ENCODE assay signal across 20 cellular contexts in the genomic region with DNA sequence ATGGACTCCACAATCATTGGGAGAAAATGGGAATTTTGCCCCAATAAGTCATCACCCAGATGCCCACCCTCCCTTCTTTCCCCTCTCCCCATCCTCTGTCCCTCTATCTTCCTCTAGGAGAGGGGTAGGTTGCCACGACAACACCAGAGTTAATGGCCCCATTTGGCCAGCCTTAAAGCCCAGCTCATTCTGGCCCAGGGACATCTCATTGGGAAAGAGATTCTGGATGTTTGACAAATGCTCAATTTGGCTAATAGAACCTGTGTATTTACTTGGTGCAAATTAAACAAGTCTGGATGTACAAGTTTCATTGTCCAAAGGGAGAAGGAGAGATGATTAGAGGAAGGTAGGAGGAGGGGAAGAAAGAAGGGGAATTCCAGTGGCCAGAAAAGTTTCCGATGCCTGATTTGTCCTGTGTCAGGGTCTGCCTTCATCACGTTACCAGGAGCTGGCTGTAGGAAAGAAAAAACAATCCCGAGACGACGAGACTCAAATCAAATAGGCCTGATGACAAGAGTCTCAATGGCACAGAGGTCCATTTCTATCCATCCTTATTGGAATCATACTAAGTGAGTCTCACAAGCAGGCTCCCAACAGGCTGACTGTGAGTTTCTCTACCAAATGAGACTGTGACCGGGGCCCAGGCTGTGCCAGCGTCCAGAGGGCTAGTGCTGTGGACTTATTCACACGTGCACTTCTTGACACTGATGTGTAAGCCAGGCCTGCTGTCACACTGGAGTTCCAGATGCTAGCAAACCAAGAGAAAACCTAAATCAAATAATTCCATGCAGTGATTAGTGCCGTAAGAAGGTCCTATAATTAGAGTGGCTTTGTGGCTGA.
DNase-seq lines count a peak whose midpoint lies in the region; ATAC-seq, FAIRE-seq and TF ChIP-seq lines count a peak whose summit lies in the region.
"Had no signal": no experiment of that assay in that cellular context is flagged by ENCODE, and none has a peak within 500 bp of the region (broad histone marks: within the 10 kb centered on the region; RNA-seq: fewer than 3 reads in every experiment).

No MANE protein-coding gene starts in this region.

- H3K4me1 ChIP-seq in right lobe of liver (peaks cover 0 to 10% (median 0%) of the 10 kb centered on the region in 4 donors), HepG2 (ENCODE audit: insufficient read depth, low read length) (no peaks in the 10 kb centered on the region), aorta (ENCODE audit: control insufficient read depth in 1 of 2, insufficient read depth in 2 of 2, low read length in 2 of 2) (no peaks in the 10 kb centered on the region)
- H3K4me1 ChIP-seq: Peyer's patch had no signal

- H3K4me3 ChIP-seq in right lobe of liver (no peak overlapping the region), HepG2 (replicated peaks in 1 of 3; ENCODE audit: insufficient read depth in 1 of 3, low read depth in 2 of 3, low read length in 3 of 3) (no peak overlapping the region), aorta (ENCODE audit: low read length in 2 of 2) (no peak overlapping the region)
- H3K4me3 ChIP-seq: GM23248, Peyer's patch had no signal

- H3K36me3 ChIP-seq in right lobe of liver (no peaks in the 10 kb centered on the region), HepG2 (replicated peaks in 1 of 2; ENCODE audit: control insufficient read depth in 1 of 2, insufficient read depth in 2 of 2, low read length in 2 of 2) (no peaks in the 10 kb centered on the region), aorta (ENCODE audit: control insufficient read depth in 1 of 2, insufficient read depth in 2 of 2, low read length in 1 of 2) (no peaks in the 10 kb centered on the region)
- H3K36me3 ChIP-seq: Peyer's patch had no signal

- DNase-seq in right lobe of liver = no peak
- no peak for DNase-seq in HepG2 (ENCODE audit: low spot score)
- peak; percentile 35 for DNase-seq in medulla oblongata (ENCODE audit: extremely low spot score)
- no peak for DNase-seq in natural killer cell treated with Interleukin-12 subunit alpha and Interleukin-12 subunit beta and Interleukin-15 and Interleukin-18, amount 100 ng/mL, for 72 hours (ENCODE audit: low spot score)
- no peak for DNase-seq in aorta
- DNase-seq: CD8-positive, alpha-beta T cell; DND-41; GDM1; GM23248; NCI-H1436 treated with DMSO at 0.1 percent for 48 hours; NCI-H345; NCI-H774; Peyer's patch; SIG-M5 had no signal

- no peak for TF ChIP-seq CTCF in right lobe of liver (IDR thresholded peaks at IDR 0.05)
- TF ChIP-seq CTCF in HepG2 (CRISPR knock-in tag; IDR thresholded peaks at IDR 0.05) = no peak
- no peak for TF ChIP-seq CTCF in brain (conservative IDR thresholded peaks at IDR 0.05)

- no peaks in the 10 kb centered on the region for H4K20me1 ChIP-seq in HepG2 (ENCODE audit: insufficient read depth, low read length)

- H2AFZ ChIP-seq in HepG2 (ENCODE audit: low read length) = no peak overlapping the region
- H2AFZ ChIP-seq: GM23248 had no signal

- no peak overlapping the region for H3K4me2 ChIP-seq in HepG2 (ENCODE audit: low read depth, low read length)

- H3K27ac ChIP-seq in right lobe of liver = no peak overlapping the region
- no peak overlapping the region for H3K27ac ChIP-seq in HepG2 (ENCODE audit: extremely low read length, insufficient read depth, low read length)
- no peak overlapping the region for H3K27ac ChIP-seq in aorta (ENCODE audit: low read depth in 1 of 2, low read length in 2 of 2)
- H3K27ac ChIP-seq: GM23248, Peyer's patch had no signal

- in situ Hi-C loops in HepG2 (cut with HindIII; ENCODE audit: extremely low pct_ligation_motif_present, low pct_unique_long_range_greater_than_20kb) = no loop called here

- CTCF ChIA-PET in HepG2 (lab: Yijun Ruan, JAX; ENCODE audit: low intra/inter-chr PET ratio, low total read pairs) = no interaction called here

- TF ChIP-seq RAD21 in HepG2 (CRISPR knock-in tag; IDR thresholded peaks at IDR 0.05) = no peak

- peak overlapping the region in 3 of 5 experiments; percentile 2 to 13 (median 7) for H3K27ac Mint-ChIP-seq in brain
- H3K27ac Mint-ChIP-seq in natural killer cell treated with Interleukin-12 subunit alpha and Interleukin-12 subunit beta and Interleukin-15 and Interleukin-18, amount 100 ng/mL, for 72 hours = no peak overlapping the region
- H3K27ac Mint-ChIP-seq: B cell; CD8-positive, alpha-beta T cell had no signal

- ATAC-seq in right lobe of liver = peak in 3 of 4 donors; percentile 54 to 91 (median 65)
- ATAC-seq in HepG2 = no peak
- ATAC-seq in HG03439 (IDR thresholded peaks at IDR 0.05; ENCODE audit: unreplicated experiment) = no peak
- no peak for ATAC-seq in natural killer cell treated with Interleukin-12 subunit alpha and Interleukin-12 subunit beta and Interleukin-15 and Interleukin-18, amount 100 ng/mL, for 72 hours
- no peak for ATAC-seq in GM19452 (IDR thresholded peaks at IDR 0.05; ENCODE audit: unreplicated experiment)
- no peak for ATAC-seq in aorta (ENCODE audit: low FRiP score)
- ATAC-seq: CD8-positive, alpha-beta T cell; HCT116 had no signal

- H3K27me3 Mint-ChIP-seq in brain = no peaks in the 10 kb centered on the region
- peaks cover 0 to 2% of the 10 kb centered on the region in 2 donors for H3K27me3 Mint-ChIP-seq in natural killer cell treated with Interleukin-12 subunit alpha and Interleukin-12 subunit beta and Interleukin-15 and Interleukin-18, amount 100 ng/mL, for 72 hours
- H3K27me3 Mint-ChIP-seq: B cell had no signal

- H3K9ac ChIP-seq in HepG2 (ENCODE audit: insufficient read depth, low read depth, low read length) = no peak overlapping the region
- H3K9ac ChIP-seq: GM23248 had no signal

- no peaks in the 10 kb centered on the region for H3K36me3 Mint-ChIP-seq in brain
- no peaks in the 10 kb centered on the region for H3K36me3 Mint-ChIP-seq in natural killer cell treated with Interleukin-12 subunit alpha and Interleukin-12 subunit beta and Interleukin-15 and Interleukin-18, amount 100 ng/mL, for 72 hours
- H3K36me3 Mint-ChIP-seq: CD8-positive, alpha-beta T cell; IgD-negative memory B cell had no signal

- H3K4me1 Mint-ChIP-seq in brain = no peaks in the 10 kb centered on the region
- no peaks in the 10 kb centered on the region for H3K4me1 Mint-ChIP-seq in natural killer cell treated with Interleukin-12 subunit alpha and Interleukin-12 subunit beta and Interleukin-15 and Interleukin-18, amount 100 ng/mL, for 72 hours (ENCODE audit: low read depth in 2 of 2)

- BruUV-seq in HepG2 (replicated peaks; lab: Mats Ljungman, UMichigan) = no TSS peak

- H3K9me3 ChIP-seq in right lobe of liver = no peaks in the 10 kb centered on the region
- no peaks in the 10 kb centered on the region for H3K9me3 ChIP-seq in HepG2 (ENCODE audit: low read length)
- H3K9me3 ChIP-seq in aorta (ENCODE audit: control insufficient read depth, low read length) = no peaks in the 10 kb centered on the region

- H3K79me2 ChIP-seq in HepG2 (ENCODE audit: insufficient read depth, low read length) = no peaks in the 10 kb centered on the region

- no peak for TF ChIP-seq POLR2A in right lobe of liver (IDR thresholded peaks at IDR 0.05)
- no peak for TF ChIP-seq POLR2A in HepG2 (IDR thresholded peaks at IDR 0.05; ENCODE audit: insufficient read depth in 1 of 2, low read depth in 2 of 2, low read length in 2 of 2)

- H3K27me3 ChIP-seq in right lobe of liver (no peaks in the 10 kb centered on the region), HepG2 (ENCODE audit: control insufficient read depth in 1 of 2, insufficient read depth in 2 of 2, low read length in 2 of 2) (peaks cover 0 to 3% of the 10 kb centered on the region in 2 experiments; a peak in 1 of 5 replicates), aorta (ENCODE audit: control insufficient read depth in 1 of 2, insufficient read depth in 2 of 2, low read length in 1 of 2) (no peaks in the 10 kb centered on the region)
- H3K27me3 ChIP-seq: Peyer's patch had no signal

- intact Hi-C loops in right lobe of liver (cut with DNase I) = no loop called here
- intact Hi-C loops in HepG2 (cut with micrococcal nuclease; ENCODE audit: unreplicated experiment) = no loop called here
- intact Hi-C loops in aorta (cut with DNase I) = no loop called here

- TF ChIP-seq EP300 in HepG2 (IDR thresholded peaks at IDR 0.05; ENCODE audit: low read depth in 2 of 2, low read length in 2 of 2) (no peak), HepG2 (CRISPR knock-in tag; IDR thresholded peaks at IDR 0.05; ENCODE audit: borderline replicate concordance) (no peak)

- no peak for FAIRE-seq in HepG2 (lab: Jason Lieb, UNC)

- WGBS in right lobe of liver (ENCODE audit: insufficient coverage, low coverage, low lambda C conversion rate, missing lambda C conversion rate) = 53% methylated on average over 7 of the region's 10 CpGs
- 30% methylated on average over 10 of the region's 10 CpGs for WGBS in HepG2 (ENCODE audit: low lambda C conversion rate)
- WGBS in aorta, 2 donors = 80 to 85% methylated on average over 10 of the region's 10 CpGs

- H3K9me3 Mint-ChIP-seq in brain = peaks cover 0 to 9% (median 7%) of the 10 kb centered on the region in 5 experiments
- H3K9me3 Mint-ChIP-seq in natural killer cell treated with Interleukin-12 subunit alpha and Interleukin-12 subunit beta and Interleukin-15 and Interleukin-18, amount 100 ng/mL, for 72 hours = no peaks in the 10 kb centered on the region

- no peak overlapping the region for H3K4me3 Mint-ChIP-seq in brain
- no peak overlapping the region for H3K4me3 Mint-ChIP-seq in natural killer cell treated with Interleukin-12 subunit alpha and Interleukin-12 subunit beta and Interleukin-15 and Interleukin-18, amount 100 ng/mL, for 72 hours
- H3K4me3 Mint-ChIP-seq: B cell; CD8-positive, alpha-beta T cell; IgD-negative memory B cell had no signal

- POLR2A ChIA-PET in HepG2 (lab: Yijun Ruan, JAX) = no interaction called here

TF ChIP-seq in HepG2, 621 proteins besides CTCF, POLR2A, EP300 and RAD21 (continues in another document):
- TF ChIP-seq, protein P1, sequence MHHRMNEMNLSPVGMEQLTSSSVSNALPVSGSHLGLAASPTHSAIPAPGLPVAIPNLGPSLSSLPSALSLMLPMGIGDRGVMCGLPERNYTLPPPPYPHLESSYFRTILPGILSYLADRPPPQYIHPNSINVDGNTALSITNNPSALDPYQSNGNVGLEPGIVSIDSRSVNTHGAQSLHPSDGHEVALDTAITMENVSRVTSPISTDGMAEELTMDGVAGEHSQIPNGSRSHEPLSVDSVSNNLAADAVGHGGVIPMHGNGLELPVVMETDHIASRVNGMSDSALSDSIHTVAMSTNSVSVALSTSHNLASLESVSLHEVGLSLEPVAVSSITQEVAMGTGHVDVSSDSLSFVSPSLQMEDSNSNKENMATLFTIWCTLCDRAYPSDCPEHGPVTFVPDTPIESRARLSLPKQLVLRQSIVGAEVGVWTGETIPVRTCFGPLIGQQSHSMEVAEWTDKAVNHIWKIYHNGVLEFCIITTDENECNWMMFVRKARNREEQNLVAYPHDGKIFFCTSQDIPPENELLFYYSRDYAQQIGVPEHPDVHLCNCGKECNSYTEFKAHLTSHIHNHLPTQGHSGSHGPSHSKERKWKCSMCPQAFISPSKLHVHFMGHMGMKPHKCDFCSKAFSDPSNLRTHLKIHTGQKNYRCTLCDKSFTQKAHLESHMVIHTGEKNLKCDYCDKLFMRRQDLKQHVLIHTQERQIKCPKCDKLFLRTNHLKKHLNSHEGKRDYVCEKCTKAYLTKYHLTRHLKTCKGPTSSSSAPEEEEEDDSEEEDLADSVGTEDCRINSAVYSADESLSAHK (CRISPR knock-in tag; IDR thresholded peaks at IDR 0.05; ENCODE audit: borderline replicate concordance) = no peak

Comparison
In these comparisons a context has a peak if more than half of its experiments do, and no peak if none do; other contexts are left out.
1. ATAC-seq: peak in right lobe of liver (3 of 4); none in HepG2 (single experiment), HG03439 (single experiment), natural killer cell treated with Interleukin-12 subunit alpha and Interleukin-12 subunit beta and Interleukin-15 and Interleukin-18, amount 100 ng/mL, for 72 hours (0 of 2), GM19452 (single experiment) and aorta (single experiment).
2. H3K27ac Mint-ChIP-seq: peak in brain (3 of 5); none in natural killer cell treated with Interleukin-12 subunit alpha and Interleukin-12 subunit beta and Interleukin-15 and Interleukin-18, amount 100 ng/mL, for 72 hours (0 of 2).